25 cellular contexts compared by ENCODE assay signal in genomic region chr1:48488721-48489120, GRCh38. TPM values are rescaled to one million over a fixed set of nuclear protein-coding genes. Genes with fewer than 3 reads are reported as not detected.
DNase-seq lines count a peak whose midpoint lies in the region; ATAC-seq, FAIRE-seq and TF ChIP-seq lines count a peak whose summit lies in the region.
"Had no signal": no experiment of that assay in that cellular context is flagged by ENCODE, and none has a peak within 500 bp of the region (broad histone marks: within the 10 kb centered on the region; RNA-seq: fewer than 3 reads in every experiment).

No MANE protein-coding gene starts in this region.

- H3K27me3 ChIP-seq in HepG2 (ENCODE audit: control insufficient read depth in 1 of 2, insufficient read depth in 2 of 2, low read length in 2 of 2) (no peaks in the 10 kb centered on the region), right lobe of liver (no peaks in the 10 kb centered on the region), left lung (no peaks in the 10 kb centered on the region)
- H3K27me3 ChIP-seq: BLaER1 treated with 17β-estradiol and CSF1 and Interleukin-3, amounts not matched to agents 10 nM and 100 nM had no signal

- TF ChIP-seq CTCF in HepG2 (CRISPR knock-in tag; IDR thresholded peaks at IDR 0.05): no peak
- no peak for TF ChIP-seq CTCF in right lobe of liver (IDR thresholded peaks at IDR 0.05)
- TF ChIP-seq CTCF in HEK293 (tag by site-specific recombination; IDR thresholded peaks at IDR 0.05): no peak
- no peak for TF ChIP-seq CTCF in left lung (IDR thresholded peaks at IDR 0.05)

- no peak overlapping the region for H3K4me2 ChIP-seq in HepG2 (ENCODE audit: low read depth, low read length)
- H3K4me2 ChIP-seq: A549; BLaER1 treated with 17β-estradiol and CSF1 and Interleukin-3, amounts not matched to agents 10 nM and 100 nM had no signal

- H3K9ac ChIP-seq in HepG2 (ENCODE audit: insufficient read depth, low read depth, low read length): no peak overlapping the region
- H3K9ac ChIP-seq: BLaER1 treated with 17β-estradiol and CSF1 and Interleukin-3, amounts not matched to agents 10 nM and 100 nM had no signal

- CTCF ChIA-PET in HepG2 (lab: Yijun Ruan, JAX; ENCODE audit: low intra/inter-chr PET ratio, low total read pairs) (no interaction called here), HEK293 (lab: Yijun Ruan, JAX) (interaction anchor here (0.6 to 2.9 kb wide), 2 partner anchors 9 to 45 kb away, joined by 3 to 8 read pairs; no protein-coding TSS in a partner anchor)

- no TSS peak for BruUV-seq in HepG2 (replicated peaks; lab: Mats Ljungman, UMichigan)

- TF ChIP-seq EP300 in HepG2 (IDR thresholded peaks at IDR 0.05; ENCODE audit: low read depth in 2 of 2, low read length in 2 of 2) (no peak), HepG2 (CRISPR knock-in tag; IDR thresholded peaks at IDR 0.05; ENCODE audit: borderline replicate concordance) (no peak)

- no peaks in the 10 kb centered on the region for H4K20me1 ChIP-seq in HepG2 (ENCODE audit: insufficient read depth, low read length)
- H4K20me1 ChIP-seq: BLaER1 treated with 17β-estradiol and CSF1 and Interleukin-3, amounts not matched to agents 10 nM and 100 nM had no signal

- peaks cover 8% of the 10 kb centered on the region for H3K4me1 ChIP-seq in HepG2 (ENCODE audit: insufficient read depth, low read length)
- H3K4me1 ChIP-seq in right lobe of liver: no peaks in the 10 kb centered on the region
- H3K4me1 ChIP-seq in HEK293 (ENCODE audit: control insufficient read depth, insufficient read depth, low read length): no peaks in the 10 kb centered on the region
- no peaks in the 10 kb centered on the region for H3K4me1 ChIP-seq in left lung
- H3K4me1 ChIP-seq: A549, Caco-2 had no signal

- TF ChIP-seq POLR2A in HepG2 (IDR thresholded peaks at IDR 0.05; ENCODE audit: insufficient read depth in 1 of 2, low read depth in 2 of 2, low read length in 2 of 2): no peak
- TF ChIP-seq POLR2A in right lobe of liver (IDR thresholded peaks at IDR 0.05): no peak

- H3K4me3 ChIP-seq in HepG2 (replicated peaks in 1 of 3; ENCODE audit: insufficient read depth in 1 of 3, low read depth in 2 of 3, low read length in 3 of 3) (no peak overlapping the region), right lobe of liver (no peak overlapping the region), HEK293 (ENCODE audit: low read depth, low read length) (no peak overlapping the region), left lung (no peak overlapping the region)
- H3K4me3 ChIP-seq: A549; BLaER1 treated with 17β-estradiol and CSF1 and Interleukin-3, amounts not matched to agents 10 nM and 100 nM; GM12878 had no signal

- no peak for DNase-seq in HepG2 (ENCODE audit: low spot score)
- DNase-seq in right lobe of liver: no peak
- DNase-seq in left lung: no peak
- DNase-seq in epidermal melanocyte (ENCODE audit: insufficient read length, low spot score): no peak
- DNase-seq: AML-193; Caco-2; Calu3; CD4-positive, alpha-beta T cell; CD8-positive, alpha-beta T cell; DMS 273 treated with DMSO at 0.1 percent for 48 hours; DMS153; DMS53; DMS79; DND-41; EL; GDM1 had no signal

- no peaks in the 10 kb centered on the region for H3K79me2 ChIP-seq in HepG2 (ENCODE audit: insufficient read depth, low read length)

- H3K9me3 ChIP-seq in HepG2 (ENCODE audit: low read length) (no peaks in the 10 kb centered on the region), right lobe of liver (no peaks in the 10 kb centered on the region), HEK293 (ENCODE audit: control insufficient read depth, insufficient read depth, low read depth, low read length) (no peaks in the 10 kb centered on the region), left lung (no peaks in the 10 kb centered on the region)
- H3K9me3 ChIP-seq: A549; BLaER1 treated with 17β-estradiol and CSF1 and Interleukin-3, amounts not matched to agents 10 nM and 100 nM; Caco-2 had no signal

- POLR2A ChIA-PET in HepG2 (lab: Yijun Ruan, JAX): no interaction called here
- POLR2A ChIA-PET in HEK293 (lab: Yijun Ruan, JAX): no interaction called here

- in situ Hi-C loops in HepG2 (cut with HindIII; ENCODE audit: extremely low pct_ligation_motif_present, low pct_unique_long_range_greater_than_20kb): no loop called here

- H2AFZ ChIP-seq in HepG2 (ENCODE audit: low read length): no peak overlapping the region

- H3K36me3 ChIP-seq in HepG2 (replicated peaks in 1 of 2; ENCODE audit: control insufficient read depth in 1 of 2, insufficient read depth in 2 of 2, low read length in 2 of 2) (no peaks in the 10 kb centered on the region), right lobe of liver (no peaks in the 10 kb centered on the region), HEK293 (ENCODE audit: control insufficient read depth in 2 of 2, insufficient read depth in 1 of 2, low read length in 2 of 2) (no peaks in the 10 kb centered on the region), left lung (no peaks in the 10 kb centered on the region)
- H3K36me3 ChIP-seq: BLaER1 treated with 17β-estradiol and CSF1 and Interleukin-3, amounts not matched to agents 10 nM and 100 nM had no signal

- TF ChIP-seq RAD21 in HepG2 (CRISPR knock-in tag; IDR thresholded peaks at IDR 0.05): no peak

- H3K27ac ChIP-seq in HepG2 (ENCODE audit: extremely low read length, insufficient read depth, low read length) (no peak overlapping the region), right lobe of liver (no peak overlapping the region), HEK293 (ENCODE audit: extremely low read depth, low read depth, low read length) (no peak overlapping the region), left lung (no peak overlapping the region)
- H3K27ac ChIP-seq: 22Rv1; A549; BLaER1 treated with 17β-estradiol and CSF1 and Interleukin-3, amounts not matched to agents 10 nM and 100 nM; C4-2B had no signal

- no peak for FAIRE-seq in HepG2 (lab: Jason Lieb, UNC)
- FAIRE-seq: A549, GM12878, GM12892, GM18507, GM19239 had no signal

- 20% methylated on average over 2 of the region's 2 CpGs for whole genome bisulfite sequencing in HepG2 (ENCODE audit: low lambda C conversion rate)
- WGBS in right lobe of liver (ENCODE audit: insufficient coverage, low coverage, low lambda C conversion rate, missing lambda C conversion rate): 54% methylated on average over 2 of the region's 2 CpGs

- intact Hi-C loops in HepG2 (cut with micrococcal nuclease; ENCODE audit: unreplicated experiment): no loop called here
- intact Hi-C loops in right lobe of liver (cut with DNase I): no loop called here
- intact Hi-C loops in left lung (cut with DNase I): no loop called here

- ATAC-seq in HepG2 (no peak), right lobe of liver (no peak), left lung (no peak)
- ATAC-seq: A549; CD8-positive, alpha-beta T cell; GM12878 had no signal

TF ChIP-seq in HepG2, 621 proteins besides CTCF, POLR2A, EP300 and RAD21:
- peak; percentile 56; the same call in 1 of the 2 replicates for TF ChIP-seq ATF7 (IDR thresholded peaks at IDR 0.05)
- TF ChIP-seq ATF7 (CRISPR knock-in tag; IDR thresholded peaks at IDR 0.05): no peak
- TF ChIP-seq RORA (CRISPR knock-in tag; IDR thresholded peaks at IDR 0.05): no peak

TF ChIP-seq in HEK293, 187 proteins besides CTCF, POLR2A, EP300 and RAD21 (continues in another document):
- TF ChIP-seq ZNF561 (tag by site-specific recombination; IDR thresholded peaks at IDR 0.05; ENCODE audit: borderline replicate concordance) (no peak), MEIS1 (CRISPR knock-in tag; IDR thresholded peaks at IDR 0.05; ENCODE audit: borderline replicate concordance) (no peak), ZNF146 (tag by site-specific recombination; IDR thresholded peaks at IDR 0.05) (no peak), ZNF140 (tag by site-specific recombination; IDR thresholded peaks at IDR 0.05) (no peak), KLF1 (tag by site-specific recombination; IDR thresholded peaks at IDR 0.05) (no peak)

RNA-seq across cellular contexts. Expression of gene SPATA6, which starts 16.7 kb away (rescaled TPM):
- 1.8 and 3.3 TPM in 2 replicates for total RNA-seq in HepG2 (2016; rRNA removed; fragmentation: Illumina TruSeq; extraction: Trizol)
- 9.1 and 15.2 TPM in 2 replicates for total RNA-seq in HepG2 (2016; cell fraction: cytosol; rRNA removed; fragmentation: Illumina TruSeq; extraction: Trizol; ENCODE audit: low read depth)
- total RNA-seq in HepG2 (2016; cell fraction: insoluble cytoplasmic fraction; rRNA removed; fragmentation: Illumina TruSeq; extraction: Trizol): 2.6 TPM in 2 replicates
- 4.8 and 5.7 TPM in 2 replicates for total RNA-seq in HepG2 (2016; cell fraction: membrane; rRNA removed; fragmentation: Illumina TruSeq; extraction: Trizol)
- 4.5 and 7.0 TPM in 2 replicates for total RNA-seq in HepG2 (2016; cell fraction: nucleus; rRNA removed; fragmentation: Illumina TruSeq; extraction: Trizol)
- 0.55 and 0.81 TPM in 2 replicates for polyA plus RNA-seq in HepG2 (2011; rRNA removed)
- 0.75 and 0.76 TPM in 2 replicates for polyA plus RNA-seq in HepG2 (2011; cell fraction: cytosol; rRNA removed)
- 1.4 and 2.2 TPM in 2 replicates for polyA plus RNA-seq in HepG2 (2011; cell fraction: nucleus; rRNA removed)
- polyA plus RNA-seq in HepG2 (2012): 1.3 and 1.6 TPM in 2 replicates
- 2.6 and 3.4 TPM in 2 replicates for polyA plus RNA-seq in HepG2 (2016; cell fraction: cytosol; fragmentation: Illumina TruSeq; extraction: Trizol; ENCODE audit: low read depth)
- 2.1 and 4.0 TPM in 2 replicates for polyA plus RNA-seq in HepG2 (2016; cell fraction: insoluble cytoplasmic fraction; fragmentation: Illumina TruSeq; extraction: Trizol; ENCODE audit: low read depth)
- polyA plus RNA-seq in HepG2 (2016; cell fraction: membrane; fragmentation: Illumina TruSeq; extraction: Trizol; ENCODE audit: low read depth): 2.9 and 3.6 TPM in 2 replicates
- 3.0 and 3.4 TPM in 2 replicates for polyA plus RNA-seq in HepG2 (2016; cell fraction: nucleus; fragmentation: Illumina TruSeq; extraction: Trizol; ENCODE audit: insufficient read depth, low read depth)
- polyA minus RNA-seq in HepG2 (2011; rRNA and poly(A)+ RNA removed; ENCODE audit: low replicate concordance): 0.42 and 2.6 TPM in 2 replicates
- 1.8 and 2.3 TPM in 2 replicates for polyA minus RNA-seq in HepG2 (2011; cell fraction: cytosol; rRNA and poly(A)+ RNA removed)
- 9.0 and 10.2 TPM in 2 replicates for polyA minus RNA-seq in HepG2 (2011; cell fraction: nucleus; rRNA and poly(A)+ RNA removed)
- 1 to 10 TPM; 2.5 to 8.4 (median 4.5) TPM for total RNA-seq in right lobe of liver
- total RNA-seq in left lung: 10 to 100 TPM; 11.9 to 18.4 TPM
- total RNA-seq: GM12878 had no signal

Comparison
In these comparisons a context has a peak if more than half of its experiments do, and no peak if none do; other contexts are left out.
1. Of the 63 proteins assayed by ChIP-seq in both HepG2 and HEK293: peak only in HepG2: none; only in HEK293: ATF2 and PRDM10; in both: none; in neither: 61.